8 cellular contexts compared by ENCODE assay signal in the genomic region with DNA sequence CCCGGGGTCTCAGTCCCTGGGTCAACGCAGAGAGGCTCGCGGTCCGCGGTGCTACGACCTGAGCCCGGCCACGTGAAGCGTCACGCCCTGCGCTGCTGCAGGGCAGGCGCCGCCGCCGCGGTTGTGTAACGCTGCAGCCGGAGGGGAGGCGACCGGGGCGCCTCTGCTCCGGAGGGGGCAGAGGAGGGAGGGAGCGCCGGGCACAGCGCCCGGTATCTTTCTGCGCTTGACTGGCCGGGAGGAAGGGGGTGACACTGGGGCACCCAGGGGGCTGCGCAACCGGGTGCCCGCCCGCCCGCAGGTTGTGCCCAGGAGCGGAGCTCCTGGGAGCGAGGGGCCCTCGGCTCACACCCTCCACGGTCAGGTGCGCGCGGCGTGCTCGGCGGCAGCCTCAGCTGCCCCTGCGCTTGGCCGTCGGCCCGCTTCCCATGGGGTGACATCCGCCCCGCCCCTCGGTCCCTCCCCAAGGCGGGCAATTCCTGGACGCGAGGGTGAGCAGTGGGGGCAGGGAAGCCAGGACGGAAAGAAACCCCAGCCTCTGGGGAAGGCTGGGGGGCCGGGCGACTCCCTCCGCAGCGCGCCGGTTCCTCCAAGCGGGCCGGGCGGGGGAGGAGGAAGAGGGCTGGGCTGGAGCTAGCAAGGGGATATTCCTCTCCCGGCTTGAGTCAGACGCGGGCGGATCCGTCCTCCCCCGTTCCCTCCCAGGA. TPM values are rescaled to one million over a fixed set of nuclear protein-coding genes. Genes with fewer than 3 reads are reported as not detected.
DNase-seq lines count a peak whose midpoint lies in the region; ATAC-seq and TF ChIP-seq lines count a peak whose summit lies in the region.

No MANE protein-coding gene starts in this region.

- H3K9me3 ChIP-seq in AG04450 (ENCODE audit: control insufficient read depth, insufficient read depth, low read length): no peaks in the 10 kb centered on the region

- peak; percentile 92 for DNase-seq in AG04450 (ENCODE audit: low read depth, low spot score)
- DNase-seq in NCI-H2227 treated with DMSO at 0.1 percent for 48 hours (lab: John Stamatoyannopoulos, UW): peak; percentile 81
- peak; percentile 43 for DNase-seq in activated CD4-positive, alpha-beta T cell treated with anti-CD3 and anti-CD28 coated beads for 1 hour
- peak; percentile 99 for DNase-seq in coronary artery (ENCODE audit: low spot score)
- DNase-seq in left lobe of liver (ENCODE audit: low spot score): peak; percentile 98
- peak; percentile 96 for DNase-seq in stimulated activated CD4-positive, alpha-beta T cell treated with anti-CD3 and anti-CD28 coated beads, Interleukin-1b, Interleukin-23, amount 100 ng/mL, for 48 hours

- CTCF ChIA-PET in AG04450 (lab: Charles Lee): interaction anchor here (0.6 to 6.0 kb wide), 7 partner anchors 35 to 264 kb away, joined by 3 to 129 read pairs (median 5); no protein-coding TSS in a partner anchor

- H3K27me3 ChIP-seq in AG04450 (ENCODE audit: control insufficient read depth, insufficient read depth, low read length): no peaks in the 10 kb centered on the region

- peak overlapping the region; percentile 93 for H3K27ac ChIP-seq in AG04450 (ENCODE audit: low read depth, low read length)
- H3K27ac ChIP-seq in coronary artery: peak overlapping the region; percentile 88 to 93

- H3K4me3 ChIP-seq in AG04450 (ENCODE audit: low read depth, low read length) (peak overlapping the region; percentile 92), coronary artery (peak overlapping the region; percentile 93)

- TF ChIP-seq CTCF in AG04450 (IDR thresholded peaks at IDR 0.05; ENCODE audit: low read depth, low read length) (no peak), coronary artery (IDR thresholded peaks at IDR 0.05) (no peak)

- ATAC-seq in GM18520 (IDR thresholded peaks at IDR 0.05; ENCODE audit: unreplicated experiment) (peak; percentile 27), HG03060 (IDR thresholded peaks at IDR 0.05; ENCODE audit: low read depth, unreplicated experiment) (peak; percentile 19), left lobe of liver (peak; percentile 65)

- POLR2A ChIA-PET in AG04450 (lab: Yijun Ruan, JAX): interaction anchor here (0.5 to 2.6 kb wide), 8 partner anchors 9 to 485 kb away, joined by 3 to 20 read pairs (median 4); a partner anchor contains a TSS

RNA-seq across cellular contexts. Expression of a gene that starts 0.8 kb away (rescaled TPM):
- polyA plus RNA-seq in AG04450 (2011; rRNA removed): 7.6 and 12.2 TPM in 2 replicates
- polyA minus RNA-seq in AG04450 (2011; rRNA and poly(A)+ RNA removed): 16.1 and 29.2 TPM in 2 replicates
- 26.4 TPM for total RNA-seq in left lobe of liver

Comparison
In these comparisons a context has a peak if more than half of its experiments do, and no peak if none do; other contexts are left out.
1. Peak in every context shown above with its lines: DNase-seq, ATAC-seq, H3K4me3 ChIP-seq and H3K27ac ChIP-seq.
2. DNase-seq: peak in every context shown above with its lines; median percentile 99 in coronary artery; 98 in left lobe of liver; 96 in stimulated activated CD4-positive, alpha-beta T cell treated with anti-CD3 and anti-CD28 coated beads, Interleukin-1b, Interleukin-23, amount 100 ng/mL, for 48 hours; 92 in AG04450; 81 in NCI-H2227 treated with DMSO at 0.1 percent for 48 hours; 43 in activated CD4-positive, alpha-beta T cell treated with anti-CD3 and anti-CD28 coated beads for 1 hour.